ENCODE assay signal across 9 cellular contexts in genomic region chr6:55578537-55579363, GRCh38. TPM values are rescaled to one million over a fixed set of nuclear protein-coding genes. Genes with fewer than 3 reads are reported as not detected.
DNase-seq lines count a peak whose midpoint lies in the region; ATAC-seq and TF ChIP-seq lines count a peak whose summit lies in the region.
"Had no signal": no experiment of that assay in that cellular context is flagged by ENCODE, and none has a peak within 500 bp of the region (broad histone marks: within the 10 kb centered on the region; RNA-seq: fewer than 3 reads in every experiment).

HMGCLL1 (minus strand) TSS chr6:55579192; CDS start chr6:55579055, 137 bp downstream.

- H3K9me3 ChIP-seq in right atrium auricular region (peaks cover 0 to 6% of the 10 kb centered on the region in 2 donors), trophoblast cell (ENCODE audit: insufficient read depth, low read depth, low read length) (no peaks in the 10 kb centered on the region)

- H3K9ac ChIP-seq in trophoblast cell (ENCODE audit: low read length) = peak within 1 kb of the TSS; percentile 53

- H3K4me1 Mint-ChIP-seq in WTC11 = peaks cover 12% of the 10 kb centered on the region; the same call in 1 of the 2 replicates

- H3K4me3 Mint-ChIP-seq in WTC11 = peak within 1 kb of the TSS; percentile 91
- H3K4me3 Mint-ChIP-seq: stimulated activated naive CD8-positive, alpha-beta T cell treated with anti-CD3 and anti-CD28 coated beads, Interleukin-15, Interleukin-2, amounts not matched to agents 100 ng/mL and 50 ng/mL, for 24 hours had no signal

- DNase-seq in HEK293T (ENCODE audit: extremely low spot score) (peak; percentile 82), WTC11 (ENCODE audit: low spot score) (peak; percentile 85), right atrium auricular region (ENCODE audit: low spot score) (no peak), trophoblast cell (peak; percentile 54 to 60), SKM-1 treated with dmso at 0.1 percent for 144 hours (lab: John Stamatoyannopoulos, UW; ENCODE audit: unreplicated experiment) (no peak), NOMO-1 treated with dmso at 0.1 percent for 144 hours (lab: John Stamatoyannopoulos, UW; ENCODE audit: unreplicated experiment) (no peak)

- no peak within 1 kb of the TSS for H4K91ac ChIP-seq in trophoblast cell (ENCODE audit: low read depth, low read length)

- POLR2A ChIA-PET in HEK293T (lab: Yijun Ruan, JAX) = interaction anchor here (1.1 kb wide), 1 partner anchor 9 kb away, joined by 3 read pairs; no protein-coding TSS in a partner anchor
- POLR2A ChIA-PET in WTC11 (lab: Charles Lee) = no interaction called here

- H4K12ac ChIP-seq in trophoblast cell (ENCODE audit: low read depth, low read length) = no peak within 1 kb of the TSS

- peak within 1 kb of the TSS; percentile 95 for H3K4me2 ChIP-seq in trophoblast cell (ENCODE audit: low read length)

- H3K4me3 ChIP-seq in right atrium auricular region (peak within 1 kb of the TSS; percentile 37 to 51), trophoblast cell (ENCODE audit: low read depth, low read length) (peak within 1 kb of the TSS; percentile 70)

- H3K27ac ChIP-seq in right atrium auricular region (peak within 1 kb of the TSS; percentile 37 to 52), trophoblast cell (ENCODE audit: low read depth, low read length) (no peak within 1 kb of the TSS)

- H4K8ac ChIP-seq in trophoblast cell (ENCODE audit: low read depth, low read length) = no peak within 1 kb of the TSS

- H3K14ac ChIP-seq in trophoblast cell (ENCODE audit: low read length) = no peak within 1 kb of the TSS

- H3K79me1 ChIP-seq in trophoblast cell (ENCODE audit: low read length) = no peaks in the 10 kb centered on the region

- H3K79me2 ChIP-seq in trophoblast cell (ENCODE audit: control insufficient read depth, insufficient read depth, low read length, poor library complexity) = no peaks in the 10 kb centered on the region

- no peak within 1 kb of the TSS for H3K27ac Mint-ChIP-seq in WTC11
- H3K27ac Mint-ChIP-seq: stimulated activated naive CD8-positive, alpha-beta T cell treated with anti-CD3 and anti-CD28 coated beads, Interleukin-15, Interleukin-2, amounts not matched to agents 100 ng/mL and 50 ng/mL, for 24 hours had no signal

- H3K18ac ChIP-seq in trophoblast cell (ENCODE audit: low read length) = no peak within 1 kb of the TSS

- H3K4ac ChIP-seq in trophoblast cell (ENCODE audit: low read depth, low read length) = no peak within 1 kb of the TSS

- H2AFZ ChIP-seq in trophoblast cell (ENCODE audit: insufficient read depth, low read length, poor library complexity) = no peak within 1 kb of the TSS

- no peaks in the 10 kb centered on the region for H3K4me1 ChIP-seq in right atrium auricular region
- H3K4me1 ChIP-seq in trophoblast cell (ENCODE audit: control insufficient read depth in 1 of 2, insufficient read depth in 2 of 2, low read length in 2 of 2) = peaks cover 4 to 7% of the 10 kb centered on the region in 2 experiments

- H3K27me3 ChIP-seq in right atrium auricular region (no peaks in the 10 kb centered on the region), trophoblast cell (ENCODE audit: insufficient read depth, low read length) (peaks cover 3% of the 10 kb centered on the region)

- peaks cover 34% of the 10 kb centered on the region for H3K27me3 Mint-ChIP-seq in WTC11 (ENCODE audit: low read depth)

- no peak within 1 kb of the TSS for H2BK120ac ChIP-seq in trophoblast cell (ENCODE audit: insufficient read depth, low read length, poor library complexity)

- H3K36me3 Mint-ChIP-seq in WTC11 = no peaks in the 10 kb centered on the region

- no peak within 1 kb of the TSS for H3K23ac ChIP-seq in trophoblast cell (ENCODE audit: low read length)

- WGBS in trophoblast cell (ENCODE audit: extremely low coverage, insufficient coverage, insufficient read length) = no CpG with 5 or more reads among the region's 49 CpGs

- ATAC-seq in WTC11 (peak; percentile 99), HG03175 (IDR thresholded peaks at IDR 0.05; ENCODE audit: unreplicated experiment) (no peak), GM19351 (IDR thresholded peaks at IDR 0.05; ENCODE audit: unreplicated experiment) (no peak)

- no peak within 1 kb of the TSS for H2AK5ac ChIP-seq in trophoblast cell (ENCODE audit: low read length)

- CTCF ChIA-PET in HEK293T (lab: Yijun Ruan, JAX) (no interaction called here), WTC11 (lab: Charles Lee) (interaction anchor here (0.6 to 1.0 kb wide), 4 partner anchors 10 to 81 kb away, joined by 3 read pairs; no protein-coding TSS in a partner anchor)

- H2BK5ac ChIP-seq in trophoblast cell (ENCODE audit: low read depth, low read length, poor library complexity) = no peak within 1 kb of the TSS

- H3K9me3 Mint-ChIP-seq in WTC11 = peaks cover 1% of the 10 kb centered on the region

- TF ChIP-seq CTCF in WTC11 (IDR thresholded peaks at IDR 0.05) (no peak), right atrium auricular region (IDR thresholded peaks at IDR 0.05) (no peak)

- H3K36me3 ChIP-seq in right atrium auricular region = no peaks in the 10 kb centered on the region
- H3K36me3 ChIP-seq in trophoblast cell (ENCODE audit: control insufficient read depth in 1 of 2, insufficient read depth in 2 of 2, low read length in 2 of 2) = no peaks in the 10 kb centered on the region

- no peak within 1 kb of the TSS for H2BK12ac ChIP-seq in trophoblast cell (ENCODE audit: low read length)

TF ChIP-seq in HEK293T, 16 proteins besides CTCF, POLR2A, EP300 and RAD21:
- TF ChIP-seq, protein P1, sequence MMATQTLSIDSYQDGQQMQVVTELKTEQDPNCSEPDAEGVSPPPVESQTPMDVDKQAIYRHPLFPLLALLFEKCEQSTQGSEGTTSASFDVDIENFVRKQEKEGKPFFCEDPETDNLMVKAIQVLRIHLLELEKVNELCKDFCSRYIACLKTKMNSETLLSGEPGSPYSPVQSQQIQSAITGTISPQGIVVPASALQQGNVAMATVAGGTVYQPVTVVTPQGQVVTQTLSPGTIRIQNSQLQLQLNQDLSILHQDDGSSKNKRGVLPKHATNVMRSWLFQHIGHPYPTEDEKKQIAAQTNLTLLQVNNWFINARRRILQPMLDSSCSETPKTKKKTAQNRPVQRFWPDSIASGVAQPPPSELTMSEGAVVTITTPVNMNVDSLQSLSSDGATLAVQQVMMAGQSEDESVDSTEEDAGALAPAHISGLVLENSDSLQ (IDR thresholded peaks at IDR 0.05) = no peak
- TF ChIP-seq L3MBTL2 (conservative IDR thresholded peaks at IDR 0.05) (no peak), LEF1 (IDR thresholded peaks at IDR 0.05; ENCODE audit: borderline replicate concordance) (no peak)

TF ChIP-seq in WTC11, 78 proteins besides CTCF, POLR2A, EP300 and RAD21 (continues in another document):
- TF ChIP-seq NFATC4 (CRISPR knock-in tag; IDR thresholded peaks at IDR 0.05) (no peak), GTF2I (CRISPR knock-in tag; conservative IDR thresholded peaks at IDR 0.05) (no peak), MXD4 (CRISPR knock-in tag; IDR thresholded peaks at IDR 0.05; ENCODE audit: borderline replicate concordance) (no peak), SOX15 (CRISPR knock-in tag; IDR thresholded peaks at IDR 0.05) (no peak), TP53 (CRISPR knock-in tag; IDR thresholded peaks at IDR 0.05) (peak; percentile 68; the same call in 1 of the 2 replicates), MYBL2 (CRISPR knock-in tag; IDR thresholded peaks at IDR 0.05) (no peak), NR2C2 (CRISPR knock-in tag; IDR thresholded peaks at IDR 0.05) (no peak)
- TF ChIP-seq, protein P2, sequence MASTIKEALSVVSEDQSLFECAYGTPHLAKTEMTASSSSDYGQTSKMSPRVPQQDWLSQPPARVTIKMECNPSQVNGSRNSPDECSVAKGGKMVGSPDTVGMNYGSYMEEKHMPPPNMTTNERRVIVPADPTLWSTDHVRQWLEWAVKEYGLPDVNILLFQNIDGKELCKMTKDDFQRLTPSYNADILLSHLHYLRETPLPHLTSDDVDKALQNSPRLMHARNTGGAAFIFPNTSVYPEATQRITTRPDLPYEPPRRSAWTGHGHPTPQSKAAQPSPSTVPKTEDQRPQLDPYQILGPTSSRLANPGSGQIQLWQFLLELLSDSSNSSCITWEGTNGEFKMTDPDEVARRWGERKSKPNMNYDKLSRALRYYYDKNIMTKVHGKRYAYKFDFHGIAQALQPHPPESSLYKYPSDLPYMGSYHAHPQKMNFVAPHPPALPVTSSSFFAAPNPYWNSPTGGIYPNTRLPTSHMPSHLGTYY (CRISPR knock-in tag; IDR thresholded peaks at IDR 0.05) = no peak
- TF ChIP-seq, protein P3, sequence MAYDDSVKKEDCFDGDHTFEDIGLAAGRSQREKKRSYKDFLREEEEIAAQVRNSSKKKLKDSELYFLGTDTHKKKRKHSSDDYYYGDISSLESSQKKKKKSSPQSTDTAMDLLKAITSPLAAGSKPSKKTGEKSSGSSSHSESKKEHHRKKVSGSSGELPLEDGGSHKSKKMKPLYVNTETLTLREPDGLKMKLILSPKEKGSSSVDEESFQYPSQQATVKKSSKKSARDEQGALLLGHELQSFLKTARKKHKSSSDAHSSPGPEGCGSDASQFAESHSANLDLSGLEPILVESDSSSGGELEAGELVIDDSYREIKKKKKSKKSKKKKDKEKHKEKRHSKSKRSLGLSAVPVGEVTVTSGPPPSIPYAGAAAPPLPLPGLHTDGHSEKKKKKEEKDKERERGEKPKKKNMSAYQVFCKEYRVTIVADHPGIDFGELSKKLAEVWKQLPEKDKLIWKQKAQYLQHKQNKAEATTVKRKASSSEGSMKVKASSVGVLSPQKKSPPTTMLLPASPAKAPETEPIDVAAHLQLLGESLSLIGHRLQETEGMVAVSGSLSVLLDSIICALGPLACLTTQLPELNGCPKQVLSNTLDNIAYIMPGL (CRISPR knock-in tag; IDR thresholded peaks at IDR 0.05) = no peak

RNA-seq across cellular contexts. Expression of gene HMGCLL1, which starts in this region (rescaled TPM):
- 0.09 to 0.32 TPM (median 0.11 TPM) in 3 replicates for total RNA-seq in WTC11 (2021)
- total RNA-seq in right atrium auricular region = 1 to 10 TPM in 1 of 2 donors, under 1 TPM in 1; 0.94 to 2.6 TPM
- polyA plus RNA-seq in trophoblast cell (2013) = 0.04 and 0.05 TPM in 2 replicates

Comparison
In these comparisons a context has a peak if more than half of its experiments do, and no peak if none do; other contexts are left out.
1. Peak in DNase-seq and ATAC-seq in WTC11; RNA of the gene not detected or under 1 TPM.
2. DNase-seq: peak in HEK293T (single experiment) and trophoblast cell (2 of 2); none in right atrium auricular region (single experiment), SKM-1 treated with dmso at 0.1 percent for 144 hours (single experiment) and NOMO-1 treated with dmso at 0.1 percent for 144 hours (single experiment).